ENCODE assay signal across 9 cellular contexts in the genomic region with DNA sequence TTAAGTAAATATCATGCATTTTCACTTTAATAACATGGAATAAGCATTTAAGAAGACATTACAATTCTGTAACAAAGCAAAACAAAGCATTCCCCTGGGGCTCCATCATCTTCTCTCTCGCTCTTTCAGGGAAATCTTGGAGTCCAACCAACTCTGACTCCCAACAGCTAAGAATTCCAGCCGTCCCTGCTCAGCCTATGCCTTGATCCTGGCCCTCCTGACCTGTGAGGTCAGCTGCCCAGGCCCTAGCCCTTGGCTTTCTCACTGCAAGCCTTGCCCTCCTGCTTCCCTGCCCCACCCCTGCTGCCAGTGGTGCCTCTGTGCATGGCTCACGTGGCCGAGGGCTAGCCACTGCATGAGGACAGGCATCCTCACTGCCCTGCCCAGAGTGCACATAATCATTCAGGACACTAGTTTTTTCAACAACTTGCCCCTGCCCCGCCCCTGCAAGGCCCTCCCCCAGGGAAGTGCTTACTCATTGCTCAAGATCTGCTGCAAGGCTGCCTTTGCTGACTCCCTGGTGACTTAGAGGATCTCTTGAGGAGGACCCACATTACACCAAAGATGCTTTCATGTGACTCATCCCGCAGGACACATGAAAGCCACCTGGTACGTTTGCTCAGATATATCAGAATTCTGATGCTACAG. TPM values are rescaled to one million over a fixed set of nuclear protein-coding genes. Genes with fewer than 3 reads are reported as not detected.
DNase-seq lines count a peak whose midpoint lies in the region; ATAC-seq, FAIRE-seq and TF ChIP-seq lines count a peak whose summit lies in the region.
"Had no signal": no experiment of that assay in that cellular context is flagged by ENCODE, and none has a peak within 500 bp of the region (broad histone marks: within the 10 kb centered on the region; RNA-seq: fewer than 3 reads in every experiment).

No MANE protein-coding gene starts in this region.

- H3K9ac ChIP-seq in GM23248: 0 out of 2 replicates have a peak overlapping the region, but pooled peaks have one; percentile 19

- H2AFZ ChIP-seq in GM23248: no peak overlapping the region

- intact Hi-C loops in psoas muscle (cut with DNase I): loop anchor here in 1 of 2 donors (5.0 kb wide), 1 partner anchor 38 kb away; a partner anchor contains a TSS

- peaks cover 16% of the 10 kb centered on the region for H3K4me1 ChIP-seq in GM23248 (ENCODE audit: insufficient read depth)
- peaks cover 17% of the 10 kb centered on the region for H3K4me1 ChIP-seq in psoas muscle

- H3K4me3 ChIP-seq in GM23248 (no peak overlapping the region), psoas muscle (no peak overlapping the region)
- H3K4me3 ChIP-seq: skin epidermis had no signal

- H3F3A ChIP-seq in GM23248 (ENCODE audit: insufficient read depth): peaks cover 13% of the 10 kb centered on the region

- TF ChIP-seq POLR2A in erythroblast (IDR thresholded peaks at IDR 0.05; ENCODE audit: low read length): no peak

- no peak for TF ChIP-seq CTCF in psoas muscle (IDR thresholded peaks at IDR 0.05)

- no peaks in the 10 kb centered on the region for H3K27me3 ChIP-seq in GM23248 (replicated peaks; ENCODE audit: insufficient read depth)
- H3K27me3 ChIP-seq in psoas muscle (ENCODE audit: insufficient read depth in 3 of 3, low read length in 2 of 3): no peaks in the 10 kb centered on the region

- no peaks in the 10 kb centered on the region for H3K9me2 ChIP-seq in GM23248 (ENCODE audit: insufficient read depth)

- WGBS in GM23248 (ENCODE audit: low coverage in 1 of 2, low lambda C conversion rate in 2 of 2, missing lambda C conversion rate in 2 of 2), 2 experiments: 16 to 21% methylated on average over 7 of the region's 7 CpGs
- WGBS in psoas muscle, 3 donors: 41 to 65% (median 48%) methylated on average over 7 of the region's 7 CpGs

- in situ Hi-C loops in GM23248 (cut with MboI): no loop called here

- ATAC-seq in psoas muscle (peak; percentile 71 to 81 (median 80)), GM19463 (IDR thresholded peaks at IDR 0.05; ENCODE audit: unreplicated experiment) (no peak), GM18502 (IDR thresholded peaks at IDR 0.05; ENCODE audit: poor library complexity, unreplicated experiment) (no peak)

- no peaks in the 10 kb centered on the region for H3K79me2 ChIP-seq in GM23248 (ENCODE audit: insufficient read depth)

- no peaks in the 10 kb centered on the region for H4K20me1 ChIP-seq in GM23248 (ENCODE audit: insufficient read depth)

- H3K36me3 ChIP-seq in GM23248 (ENCODE audit: low read depth): peaks cover 46% of the 10 kb centered on the region
- peaks cover 17 to 90% of the 10 kb centered on the region in 2 donors for H3K36me3 ChIP-seq in psoas muscle (ENCODE audit: insufficient read depth in 1 of 2, low read depth in 1 of 2)

- H3K4me2 ChIP-seq in GM23248 (ENCODE audit: unreplicated experiment): peak overlapping the region; percentile 23

- FAIRE-seq in RCC 7860 (lab: Jason Lieb, UNC): peak; percentile 81

- H3K9me3 ChIP-seq in GM23248 (ENCODE audit: low read depth): no peaks in the 10 kb centered on the region
- no peaks in the 10 kb centered on the region for H3K9me3 ChIP-seq in psoas muscle

- H3K27ac ChIP-seq in GM23248 (peak overlapping the region; percentile 73), psoas muscle (peak overlapping the region; percentile 72)

- DNase-seq in GM23248 (peak; percentile 97), RCC 7860 (ENCODE audit: low spot score) (peak; percentile 87), erythroblast (lab: John Stamatoyannopoulos, UW) (peak; percentile 90 to 93), psoas muscle (peak; percentile 22 to 79), D341Med (ENCODE audit: low spot score) (no peak)
- DNase-seq: activated CD8-positive, alpha-beta memory T cell treated with anti-CD3 and anti-CD28 coated beads, Interleukin-2, amount 50 U/mL, for 4 hours had no signal

RNA-seq across cellular contexts. Expression of a gene that starts 37.6 kb away (rescaled TPM):
- total RNA-seq in GM23248 (2014; rRNA removed; shearing (Covaris generic)): 8.1 and 13.3 TPM in 2 replicates
- polyA plus RNA-seq in GM23248 (2016; fragmentation: Nextera tagmentation; extraction: Ambion mirVana): 6.3 and 7.2 TPM in 2 replicates
- 10 to 100 TPM; 22.1 to 52.3 (median 37.1) TPM for total RNA-seq in psoas muscle
- polyA plus RNA-seq in psoas muscle: 10 to 100 TPM; 15.0 to 42.9 (median 16.9) TPM

RNA-seq across cellular contexts. Expression of a gene that starts 50.1 kb away (rescaled TPM):
- total RNA-seq in GM23248 (2014; rRNA removed; shearing (Covaris generic)): 17.2 and 21.9 TPM in 2 replicates
- polyA plus RNA-seq in GM23248 (2016; fragmentation: Nextera tagmentation; extraction: Ambion mirVana) (12.5 and 14.6 TPM in 2 replicates), psoas muscle (10 to 100 TPM; 12.4 to 64.2 (median 13.5) TPM)
- 10 to 100 TPM; 13.5 to 27.5 (median 25.2) TPM for total RNA-seq in psoas muscle

Comparison
In these comparisons a context has a peak if more than half of its experiments do, and no peak if none do; other contexts are left out.
1. ATAC-seq: peak in psoas muscle (4 of 4); none in GM19463 (single experiment) and GM18502 (single experiment).